Comparison of ENCODE assay signal across 8 cellular contexts in genomic region chr9:83538172-83538889, GRCh38. TPM values are rescaled to one million over a fixed set of nuclear protein-coding genes. Genes with fewer than 3 reads are reported as not detected.
DNase-seq lines count a peak whose midpoint lies in the region; ATAC-seq and TF ChIP-seq lines count a peak whose summit lies in the region.

Gene FRMD3, minus strand, starts transcription at chr9:83538401. Its CDS starts 170 bp downstream, at chr9:83538231.

- H3K9me3 ChIP-seq in smooth muscle cell (replicated peaks; ENCODE audit: low read depth), result no peaks in the 10 kb centered on the region

- intact Hi-C loops in left colon (cut with DNase I, micrococcal nuclease), result no loop called here

- no peak for TF ChIP-seq POLR2A in GM18505 (IDR thresholded peaks at IDR 0.05; ENCODE audit: borderline replicate concordance, extremely low read depth, insufficient read depth, insufficient read length)

- TF ChIP-seq CTCF in AG09309 (IDR thresholded peaks at IDR 0.05; ENCODE audit: control insufficient read depth, insufficient read depth, low read depth, low read length, missing control alignments) (peak; percentile 75), smooth muscle cell (IDR thresholded peaks at IDR 0.05; ENCODE audit: borderline replicate concordance, insufficient read depth, poor library complexity, severe bottlenecking) (peak; percentile 38)

- no peaks in the 10 kb centered on the region for H3K79me2 ChIP-seq in smooth muscle cell (ENCODE audit: low read depth)

- peak within 1 kb of the TSS; percentile 41 for H2AFZ ChIP-seq in smooth muscle cell (ENCODE audit: low read depth)

- H3K27ac ChIP-seq in smooth muscle cell (ENCODE audit: low read depth), result no peak within 1 kb of the TSS

- H3K27me3 ChIP-seq in smooth muscle cell (ENCODE audit: low read depth), result peaks cover 75% of the 10 kb centered on the region

- peaks cover 17% of the 10 kb centered on the region for H3K4me1 ChIP-seq in smooth muscle cell (ENCODE audit: low read depth)

- ATAC-seq in GM18505 (IDR thresholded peaks at IDR 0.05; ENCODE audit: unreplicated experiment) (peak; percentile 53), left colon (peak; percentile 93)

- H3K4me3 ChIP-seq in AG09309 (ENCODE audit: control insufficient read depth, low read depth, low read length), result peak within 1 kb of the TSS; percentile 48
- H3K4me3 ChIP-seq in smooth muscle cell, result peak within 1 kb of the TSS; percentile 65

- no peak within 1 kb of the TSS for H3K9ac ChIP-seq in smooth muscle cell (ENCODE audit: low read depth)

- no peaks in the 10 kb centered on the region for H3K36me3 ChIP-seq in smooth muscle cell (ENCODE audit: low read depth)

- H4K20me1 ChIP-seq in smooth muscle cell (ENCODE audit: low read depth), result no peaks in the 10 kb centered on the region

- peak; percentile 3 for DNase-seq in AG09309 (ENCODE audit: low read depth)
- peak; percentile 20 for DNase-seq in KBM-7
- DNase-seq in SIG-M5 treated with dmso at 0.1 percent for 504 hours (lab: John Stamatoyannopoulos, UW; ENCODE audit: unreplicated experiment), result peak; percentile 60
- peak; percentile 92 for DNase-seq in cortex of kidney (lab: John Stamatoyannopoulos, UW)
- DNase-seq in left colon, result peak; percentile 69 to 79
- DNase-seq in smooth muscle cell (lab: John Stamatoyannopoulos, UW; ENCODE audit: unreplicated experiment), result no peak
- no peak for DNase-seq in stimulated activated naive CD4-positive, alpha-beta T cell treated with Interleukin-2 at 50 U/mL for 16 hours (lab: John Stamatoyannopoulos, UW)

- H3K4me2 ChIP-seq in smooth muscle cell, result peak within 1 kb of the TSS; percentile 89

- H3F3A ChIP-seq in smooth muscle cell (ENCODE audit: low read depth), result no peaks in the 10 kb centered on the region

- in situ Hi-C loops in KBM-7 (cut with MboI; ENCODE audit: low pct_unique_long_range_greater_than_20kb, low sequenced_read_pairs), result no loop called here

- 2% methylated on average over 58 of the region's 85 CpGs for WGBS in smooth muscle cell (ENCODE audit: low lambda C conversion rate)

RNA-seq across cellular contexts. Expression of gene FRMD3, which starts in this region (rescaled TPM):
- 10 to 100 TPM; 23.8 to 32.4 TPM for total RNA-seq in left colon
- total RNA-seq in smooth muscle cell, result 0.27 and 0.72 TPM in 2 replicates
- 0.79 and 2.8 TPM in 2 replicates for polyA plus RNA-seq in smooth muscle cell

Comparison
In these comparisons a context has a peak if more than half of its experiments do, and no peak if none do; other contexts are left out.
1. RNA of gene FRMD3 (total RNA-seq): 23.8 to 32.4 TPM in left colon; 0.27 to 0.72 TPM in smooth muscle cell; every median in the first group is over 10 times any median in the second.
2. DNase-seq: peak in AG09309 (single experiment), KBM-7 (single experiment), SIG-M5 treated with dmso at 0.1 percent for 504 hours (single experiment), cortex of kidney (single experiment) and left colon (2 of 2); none in smooth muscle cell (single experiment) and stimulated activated naive CD4-positive, alpha-beta T cell treated with Interleukin-2 at 50 U/mL for 16 hours (single experiment).